ENCODE assay signal across 28 cellular contexts in genomic region chr6:147005499-147005898, GRCh38.
DNase-seq lines count a peak whose midpoint lies in the region; ATAC-seq, FAIRE-seq and TF ChIP-seq lines count a peak whose summit lies in the region.
"Had no signal": no experiment of that assay in that cellular context is flagged by ENCODE, and none has a peak within 500 bp of the region (broad histone marks: within the 10 kb centered on the region; RNA-seq: fewer than 3 reads in every experiment).

No MANE protein-coding gene starts in this region.

- H4K20me1 ChIP-seq in keratinocyte (ENCODE audit: control insufficient read depth, extremely low read depth, insufficient read depth, low read length) = no peaks in the 10 kb centered on the region

- DNase-seq in NCI-H82 (lab: John Stamatoyannopoulos, UW) (peak; percentile 33), NCI-H82 treated with DMSO at 0.1 percent for 48 hours (lab: John Stamatoyannopoulos, UW; ENCODE audit: unreplicated experiment) (no peak), HFF-Myc (ENCODE audit: extremely low read depth, low read depth) (no peak), WTC11 (ENCODE audit: low spot score) (peak; percentile 30), keratinocyte (ENCODE audit: low read depth, low spot score) (no peak), tibial artery (no peak)
- DNase-seq in activated CD4-positive, CD25-positive, alpha-beta regulatory T cell (lab: John Stamatoyannopoulos, UW) = no peak
- no peak for DNase-seq in effector CD8-positive, alpha-beta T cell (lab: John Stamatoyannopoulos, UW)
- DNase-seq: activated B cell treated with CpG ODN at 0.5 μM for 24 hours; activated naive CD8-positive, alpha-beta T cell treated with anti-CD3 and anti-CD28 coated beads, Interleukin-2, amount 10 ng/mL, durations not matched to agents 7 days and 5 days; C1 segment of cervical spinal cord; foreskin melanocyte; hypothalamus; kidney glomerular epithelial cell; naive thymus-derived CD4-positive, alpha-beta T cell; NCI-H1092 treated with DMSO at 0.1 percent for 48 hours; NCI-H748 treated with DMSO at 0.1 percent for 48 hours; posterior cingulate gyrus; stimulated activated CD4-positive, alpha-beta T cell treated with anti-CD3 and anti-CD28 coated beads, Interleukin-4, amount 100 ng/mL, for 1 hour; upper lobe of right lung had no signal

- FAIRE-seq in keratinocyte (lab: Jason Lieb, UNC) = no peak
- FAIRE-seq: A549, endothelial cell of umbilical vein had no signal

- dilution Hi-C loops in keratinocyte (cut with MboI; ENCODE audit: extremely low pct_ligation_motif_present, low sequenced_read_pairs) = no loop called here

- H3K36me3 ChIP-seq in keratinocyte (ENCODE audit: control insufficient read depth in 2 of 2, extremely low read depth in 1 of 2, insufficient read depth in 2 of 2, low read length in 2 of 2) (no peaks in the 10 kb centered on the region), tibial artery (no peaks in the 10 kb centered on the region)
- H3K36me3 ChIP-seq: upper lobe of right lung had no signal

- H3K79me2 ChIP-seq in keratinocyte (ENCODE audit: control insufficient read depth, insufficient read depth, low read length) = no peaks in the 10 kb centered on the region

- H3K4me1 Mint-ChIP-seq in WTC11 = peaks cover 15% of the 10 kb centered on the region
- H3K4me1 Mint-ChIP-seq: activated B cell treated with CpG ODN at 0.5 μM for 24 hours; activated naive CD8-positive, alpha-beta T cell treated with anti-CD3 and anti-CD28 coated beads, Interleukin-2, amount 10 ng/mL, durations not matched to agents 7 days and 5 days; memory B cell had no signal

- POLR2A ChIA-PET in WTC11 (lab: Charles Lee) = no interaction called here

- H3K27ac ChIP-seq in keratinocyte (ENCODE audit: control insufficient read depth, insufficient read depth, low read length) (no peak overlapping the region), tibial artery (no peak overlapping the region)
- H3K27ac ChIP-seq: A549, coronary artery, skin epidermis, upper lobe of right lung had no signal

- H3K9me1 ChIP-seq in keratinocyte (ENCODE audit: control insufficient read depth, extremely low read depth, insufficient read depth, low read length) = no peaks in the 10 kb centered on the region

- H3K27me3 ChIP-seq in keratinocyte (ENCODE audit: control insufficient read depth, extremely low read depth, insufficient read depth, low read length) (no peaks in the 10 kb centered on the region), tibial artery (no peaks in the 10 kb centered on the region)
- H3K27me3 ChIP-seq: upper lobe of right lung had no signal

- no peak overlapping the region for H3K4me3 Mint-ChIP-seq in WTC11
- H3K4me3 Mint-ChIP-seq: activated B cell treated with CpG ODN at 0.5 μM for 24 hours; activated naive CD8-positive, alpha-beta T cell treated with anti-CD3 and anti-CD28 coated beads, Interleukin-2, amount 10 ng/mL, durations not matched to agents 7 days and 5 days; activated T-helper 1 cell treated with anti-CD3 and anti-CD28 coated beads, Interleukin-12 subunit alpha, Interleukin-12 subunit beta, Interleukin-2, Interleukin-4 antibody, amounts not matched to agents 30 ng/mL and 10 ng/mL and 1 ng/mL, durations not matched to agents 14 hours and 24 hours and 36 hours; brain; memory B cell; naive thymus-derived CD4-positive, alpha-beta T cell; T-helper 2 cell treated with Interferon-gamma antibody and Interleukin-4, amounts not matched to agents 5 μg/mL and 100 μg/mL, for 36 hours had no signal

- peak; percentile 10 for TF ChIP-seq CTCF in HFF-Myc (IDR thresholded peaks at IDR 0.05; ENCODE audit: low read depth, low read length, missing control alignments)
- TF ChIP-seq CTCF in WTC11 (IDR thresholded peaks at IDR 0.05) = peak; percentile 35; the same call in 1 of the 2 replicates
- TF ChIP-seq CTCF in keratinocyte (optimal IDR thresholded peaks at IDR 0.05 in 1 of 3, IDR thresholded peaks at IDR 0.05 in 1 of 3, conservative IDR thresholded peaks at IDR 0.05 in 1 of 3; ENCODE audit: extremely low read depth in 1 of 3, insufficient read depth in 2 of 3, low read length in 3 of 3) = peak in 2 of 3 experiments; percentile 14 to 20
- TF ChIP-seq CTCF in tibial artery (IDR thresholded peaks at IDR 0.05) = no peak

- H3K9me3 ChIP-seq in keratinocyte (ENCODE audit: control insufficient read depth, low read depth, low read length) (no peaks in the 10 kb centered on the region), tibial artery (no peaks in the 10 kb centered on the region)
- H3K9me3 ChIP-seq: upper lobe of right lung had no signal

- intact Hi-C loops in tibial artery (cut with DNase I; ENCODE audit: low total_unique reads) = no loop called here

- no peak overlapping the region for H3K9ac ChIP-seq in keratinocyte (ENCODE audit: control insufficient read depth, extremely low read depth, insufficient read depth, low read length)

- H3K4me3 ChIP-seq in HFF-Myc (replicated peaks; ENCODE audit: low read depth, low read length) = no peak overlapping the region
- H3K4me3 ChIP-seq in keratinocyte (ENCODE audit: control insufficient read depth in 2 of 3, extremely low read depth in 1 of 3, insufficient read depth in 2 of 3, low read depth in 1 of 3, low read length in 3 of 3) = no peak overlapping the region
- H3K4me3 ChIP-seq in tibial artery = no peak overlapping the region
- H3K4me3 ChIP-seq: A549, coronary artery, skin epidermis, upper lobe of right lung had no signal

- H2AFZ ChIP-seq in keratinocyte (ENCODE audit: control insufficient read depth, low read length) = no peak overlapping the region

- no peaks in the 10 kb centered on the region for H3K27me3 Mint-ChIP-seq in WTC11 (ENCODE audit: low read depth)
- H3K27me3 Mint-ChIP-seq: activated naive CD8-positive, alpha-beta T cell treated with anti-CD3 and anti-CD28 coated beads, Interleukin-2, amount 10 ng/mL, durations not matched to agents 7 days and 5 days; brain; memory B cell; naive thymus-derived CD4-positive, alpha-beta T cell had no signal

- peaks cover 16% of the 10 kb centered on the region for H3K9me3 Mint-ChIP-seq in WTC11

- H3K36me3 Mint-ChIP-seq in WTC11 = peaks cover 11% of the 10 kb centered on the region
- H3K36me3 Mint-ChIP-seq: brain had no signal

- no peak overlapping the region for H3K27ac Mint-ChIP-seq in WTC11
- H3K27ac Mint-ChIP-seq: activated B cell treated with CpG ODN at 0.5 μM for 24 hours; activated naive CD8-positive, alpha-beta T cell treated with anti-CD3 and anti-CD28 coated beads, Interleukin-2, amount 10 ng/mL, durations not matched to agents 7 days and 5 days; activated T-helper 1 cell treated with anti-CD3 and anti-CD28 coated beads, Interleukin-12 subunit alpha, Interleukin-12 subunit beta, Interleukin-2, Interleukin-4 antibody, amounts not matched to agents 30 ng/mL and 10 ng/mL and 1 ng/mL, durations not matched to agents 14 hours and 24 hours and 36 hours; brain; memory B cell; naive thymus-derived CD4-positive, alpha-beta T cell; T-helper 2 cell treated with Interferon-gamma antibody and Interleukin-4, amounts not matched to agents 5 μg/mL and 100 μg/mL, for 36 hours had no signal

- H3K4me1 ChIP-seq in keratinocyte (ENCODE audit: control insufficient read depth, extremely low read depth, insufficient read depth, low read length) = no peaks in the 10 kb centered on the region
- peaks cover 0 to 12% (median 0%) of the 10 kb centered on the region in 4 donors for H3K4me1 ChIP-seq in tibial artery
- H3K4me1 ChIP-seq: upper lobe of right lung had no signal

- CTCF ChIA-PET in WTC11 (lab: Charles Lee) = no interaction called here

- no peak overlapping the region for H3K4me2 ChIP-seq in keratinocyte (ENCODE audit: control insufficient read depth, extremely low read depth, insufficient read depth, low read depth, low read length)
- H3K4me2 ChIP-seq: A549 had no signal

- peak; percentile 75 for ATAC-seq in WTC11
- ATAC-seq: A549; naive thymus-derived CD4-positive, alpha-beta T cell; upper lobe of right lung had no signal

TF ChIP-seq in WTC11, 78 proteins besides CTCF, POLR2A, EP300 and RAD21 (continues in another document):
- TF ChIP-seq, protein P1, sequence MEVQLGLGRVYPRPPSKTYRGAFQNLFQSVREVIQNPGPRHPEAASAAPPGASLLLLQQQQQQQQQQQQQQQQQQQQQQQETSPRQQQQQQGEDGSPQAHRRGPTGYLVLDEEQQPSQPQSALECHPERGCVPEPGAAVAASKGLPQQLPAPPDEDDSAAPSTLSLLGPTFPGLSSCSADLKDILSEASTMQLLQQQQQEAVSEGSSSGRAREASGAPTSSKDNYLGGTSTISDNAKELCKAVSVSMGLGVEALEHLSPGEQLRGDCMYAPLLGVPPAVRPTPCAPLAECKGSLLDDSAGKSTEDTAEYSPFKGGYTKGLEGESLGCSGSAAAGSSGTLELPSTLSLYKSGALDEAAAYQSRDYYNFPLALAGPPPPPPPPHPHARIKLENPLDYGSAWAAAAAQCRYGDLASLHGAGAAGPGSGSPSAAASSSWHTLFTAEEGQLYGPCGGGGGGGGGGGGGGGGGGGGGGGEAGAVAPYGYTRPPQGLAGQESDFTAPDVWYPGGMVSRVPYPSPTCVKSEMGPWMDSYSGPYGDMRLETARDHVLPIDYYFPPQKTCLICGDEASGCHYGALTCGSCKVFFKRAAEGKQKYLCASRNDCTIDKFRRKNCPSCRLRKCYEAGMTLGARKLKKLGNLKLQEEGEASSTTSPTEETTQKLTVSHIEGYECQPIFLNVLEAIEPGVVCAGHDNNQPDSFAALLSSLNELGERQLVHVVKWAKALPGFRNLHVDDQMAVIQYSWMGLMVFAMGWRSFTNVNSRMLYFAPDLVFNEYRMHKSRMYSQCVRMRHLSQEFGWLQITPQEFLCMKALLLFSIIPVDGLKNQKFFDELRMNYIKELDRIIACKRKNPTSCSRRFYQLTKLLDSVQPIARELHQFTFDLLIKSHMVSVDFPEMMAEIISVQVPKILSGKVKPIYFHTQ (CRISPR knock-in tag; IDR thresholded peaks at IDR 0.05) = no peak
- TF ChIP-seq HMGA2 (CRISPR knock-in tag; IDR thresholded peaks at IDR 0.05) = no peak

Comparison
In these comparisons a context has a peak if more than half of its experiments do, and no peak if none do; other contexts are left out.
1. DNase-seq: peak in NCI-H82 (single experiment) and WTC11 (single experiment); none in NCI-H82 treated with DMSO at 0.1 percent for 48 hours (single experiment), HFF-Myc (single experiment), keratinocyte (single experiment), tibial artery (0 of 2), activated CD4-positive, CD25-positive, alpha-beta regulatory T cell (0 of 4) and effector CD8-positive, alpha-beta T cell (single experiment).
2. CTCF ChIP-seq: peak in HFF-Myc (single experiment), WTC11 (single experiment) and keratinocyte (2 of 3); none in tibial artery (0 of 2).